22 cellular contexts compared by ENCODE assay signal in genomic region chr7:74581916-74582440, GRCh38.
"Had no signal": no experiment of that assay in that cellular context is flagged by ENCODE, and none has a peak within 500 bp of the region (broad histone marks: within the 10 kb centered on the region; RNA-seq: fewer than 3 reads in every experiment).

No MANE protein-coding gene starts in this region.

- H3K36me3 ChIP-seq: brain microvascular endothelial cell, colonic mucosa had no signal

- H3K4me3 Mint-ChIP-seq: activated CD4-positive, alpha-beta T cell treated with anti-CD3 and anti-CD28 coated beads, Interleukin-2, amount 10 ng/mL, durations not matched to agents 7 days and 5 days; activated CD8-positive, alpha-beta T cell treated with anti-CD3 and anti-CD28 coated beads, Interleukin-2, amount 10 ng/mL, durations not matched to agents 7 days and 5 days; central memory CD8-positive, alpha-beta T cell; endodermal cell; immature natural killer cell; memory B cell; naive thymus-derived CD8-positive, alpha-beta T cell; stimulated activated naive CD8-positive, alpha-beta T cell treated with anti-CD3 and anti-CD28 coated beads, Interleukin-15, Interleukin-2, amounts not matched to agents 100 ng/mL and 50 ng/mL, for 24 hours had no signal

- DNase-seq: activated CD4-positive, alpha-beta T cell treated with anti-CD3 and anti-CD28 coated beads, Interleukin-2, amount 10 ng/mL, durations not matched to agents 7 days and 5 days; activated CD8-positive, alpha-beta T cell treated with anti-CD3 and anti-CD28 coated beads, Interleukin-2, amount 10 ng/mL, durations not matched to agents 7 days and 5 days; activated effector memory CD4-positive, alpha-beta T cell treated with Interleukin-2 at 50 U/mL for 16 hours; activated naive CD4-positive, alpha-beta T cell treated with anti-CD3 and anti-CD28 coated beads, Interleukin-2, amount 50 U/mL, for 16 hours; activated T-cell treated with anti-CD3 and anti-CD28 coated beads, Interleukin-2, amount 50 U/mL, for 48 hours; aorta; brain microvascular endothelial cell; colonic mucosa; endodermal cell; immature natural killer cell; kidney glomerular epithelial cell; left ventricle myocardium superior; naive thymus-derived CD8-positive, alpha-beta T cell; retina; stimulated activated CD4-positive, alpha-beta T cell treated with anti-CD3 and anti-CD28 coated beads, Interleukin-12 subunit alpha, Interleukin-12 subunit beta, amount 100 ng/mL, for 4 hours; stimulated activated CD4-positive, alpha-beta T cell treated with anti-CD3 and anti-CD28 coated beads, Interleukin-2, amount 100 ng/mL, for 24 hours had no signal

- H3K4me1 Mint-ChIP-seq: activated CD4-positive, alpha-beta T cell treated with anti-CD3 and anti-CD28 coated beads, Interleukin-2, amount 10 ng/mL, durations not matched to agents 7 days and 5 days; central memory CD8-positive, alpha-beta T cell; immature natural killer cell; naive thymus-derived CD8-positive, alpha-beta T cell had no signal

- H3K27ac ChIP-seq: brain microvascular endothelial cell, colonic mucosa, esophagus muscularis mucosa, upper lobe of left lung had no signal

- H3K27me3 Mint-ChIP-seq: activated CD4-positive, alpha-beta T cell treated with anti-CD3 and anti-CD28 coated beads, Interleukin-2, amount 10 ng/mL, durations not matched to agents 7 days and 5 days; central memory CD8-positive, alpha-beta T cell; naive thymus-derived CD8-positive, alpha-beta T cell; stimulated activated naive CD8-positive, alpha-beta T cell treated with anti-CD3 and anti-CD28 coated beads, Interleukin-15, Interleukin-2, amounts not matched to agents 100 ng/mL and 50 ng/mL, for 24 hours had no signal

- H3K9me3 ChIP-seq: colonic mucosa, esophagus muscularis mucosa, upper lobe of left lung had no signal

- H3K27ac Mint-ChIP-seq: activated CD4-positive, alpha-beta T cell treated with anti-CD3 and anti-CD28 coated beads, Interleukin-2, amount 10 ng/mL, durations not matched to agents 7 days and 5 days; activated CD8-positive, alpha-beta T cell treated with anti-CD3 and anti-CD28 coated beads, Interleukin-2, amount 10 ng/mL, durations not matched to agents 7 days and 5 days; endodermal cell; immature natural killer cell; memory B cell; naive thymus-derived CD8-positive, alpha-beta T cell; stimulated activated naive CD8-positive, alpha-beta T cell treated with anti-CD3 and anti-CD28 coated beads, Interleukin-15, Interleukin-2, amounts not matched to agents 100 ng/mL and 50 ng/mL, for 24 hours had no signal

- ATAC-seq: activated CD4-positive, CD25-positive, alpha-beta regulatory T cell treated with anti-CD3 and anti-CD28 coated beads, Interleukin-2, amount 50 U/mL, for 24 hours; activated CD8-positive, alpha-beta T cell treated with anti-CD3 and anti-CD28 coated beads, Interleukin-2, amount 10 ng/mL, durations not matched to agents 7 days and 5 days; left ventricle myocardium superior; naive thymus-derived CD8-positive, alpha-beta T cell had no signal

- H3K4me3 ChIP-seq: colonic mucosa, esophagus muscularis mucosa, upper lobe of left lung had no signal

- H3K27me3 ChIP-seq: brain microvascular endothelial cell, colonic mucosa, esophagus muscularis mucosa, upper lobe of left lung had no signal

- H3K9me3 Mint-ChIP-seq: activated CD4-positive, alpha-beta T cell treated with anti-CD3 and anti-CD28 coated beads, Interleukin-2, amount 10 ng/mL, durations not matched to agents 7 days and 5 days; central memory CD8-positive, alpha-beta T cell; endodermal cell; immature natural killer cell; memory B cell; naive thymus-derived CD8-positive, alpha-beta T cell; stimulated activated naive CD8-positive, alpha-beta T cell treated with anti-CD3 and anti-CD28 coated beads, Interleukin-15, Interleukin-2, amounts not matched to agents 100 ng/mL and 50 ng/mL, for 24 hours had no signal

- H3K36me3 Mint-ChIP-seq: immature natural killer cell; memory B cell; naive thymus-derived CD8-positive, alpha-beta T cell had no signal
